In the genomic region with DNA sequence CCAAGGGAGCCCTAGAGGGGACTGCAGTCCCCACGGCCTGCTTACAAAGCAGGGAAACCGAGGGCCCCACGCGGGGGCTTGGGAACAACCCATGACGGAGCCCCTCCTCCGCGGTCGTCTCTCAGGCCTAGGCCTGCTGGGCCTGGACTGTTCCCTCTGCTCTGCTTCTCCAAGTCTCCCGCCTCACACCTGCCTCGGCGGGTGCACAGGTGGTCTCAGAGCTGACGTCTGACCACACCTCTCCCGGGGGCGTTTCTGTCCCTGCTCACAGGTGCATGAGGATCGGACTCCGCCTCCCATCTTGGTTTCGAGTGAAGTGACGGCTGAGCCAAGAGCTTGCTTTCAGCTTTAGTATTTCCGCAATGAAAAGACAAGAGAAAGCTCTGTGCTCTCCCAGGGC, we compare ENCODE assay signal across 18 cellular contexts.
A peak's percentile ranks its signal among the peaks of the same experiment; 100 is the strongest.
DNase-seq lines count a peak whose midpoint lies in the region; ATAC-seq and TF ChIP-seq lines count a peak whose summit lies in the region.
"Had no signal": no experiment of that assay in that cellular context is flagged by ENCODE, and none has a peak within 500 bp of the region (broad histone marks: within the 10 kb centered on the region; RNA-seq: fewer than 3 reads in every experiment).

No MANE protein-coding gene starts in this region.

- intact Hi-C loops in heart right ventricle (cut with DNase I), result no loop called here

- no peaks in the 10 kb centered on the region for H3K79me2 ChIP-seq in neural progenitor cell (ENCODE audit: low read depth)

- H3K36me3 Mint-ChIP-seq in central memory CD8-positive, alpha-beta T cell (ENCODE audit: insufficient read depth), result peaks cover 1% of the 10 kb centered on the region
- H3K36me3 Mint-ChIP-seq in neural progenitor cell, result no peaks in the 10 kb centered on the region
- H3K36me3 Mint-ChIP-seq: naive B cell had no signal

- H3K9ac ChIP-seq in neural progenitor cell, result no peak overlapping the region
- H3K9ac ChIP-seq: GM23248 had no signal

- TF ChIP-seq POLR2A in upper lobe of left lung (IDR thresholded peaks at IDR 0.05), result no peak

- WGBS in heart right ventricle, 2 donors, result 81 to 85% methylated on average over 19 of the region's 19 CpGs
- WGBS in upper lobe of left lung, 2 donors, result 84% methylated on average over 11 to 19 of the region's 19 CpGs

- H3K36me3 ChIP-seq in right atrium auricular region (no peaks in the 10 kb centered on the region), heart right ventricle (no peaks in the 10 kb centered on the region), neural progenitor cell (no peaks in the 10 kb centered on the region), upper lobe of left lung (no peaks in the 10 kb centered on the region)
- H3K36me3 ChIP-seq: vagina had no signal

- no peaks in the 10 kb centered on the region for H4K20me1 ChIP-seq in neural progenitor cell (ENCODE audit: low read depth)

- H3K27ac ChIP-seq in right atrium auricular region, result no peak overlapping the region
- H3K27ac ChIP-seq in heart right ventricle, result no peak overlapping the region
- H3K27ac ChIP-seq in neural progenitor cell, result no peak overlapping the region
- H3K27ac ChIP-seq in upper lobe of left lung, result no peak overlapping the region
- H3K27ac ChIP-seq: GM23248, PC-9, psoas muscle, vagina had no signal

- no peak overlapping the region for H3K4me3 ChIP-seq in right atrium auricular region
- H3K4me3 ChIP-seq in heart right ventricle, result no peak overlapping the region
- no peak overlapping the region for H3K4me3 ChIP-seq in neural progenitor cell
- H3K4me3 ChIP-seq in upper lobe of left lung, result no peak overlapping the region
- H3K4me3 ChIP-seq: GM23248, PC-9, psoas muscle, vagina had no signal

- H3K4me3 Mint-ChIP-seq in central memory CD8-positive, alpha-beta T cell, result no peak overlapping the region
- H3K4me3 Mint-ChIP-seq in neural progenitor cell, result no peak overlapping the region
- H3K4me3 Mint-ChIP-seq in stimulated activated naive CD8-positive, alpha-beta T cell treated with anti-CD3 and anti-CD28 coated beads, Interleukin-15, amount 100 ng/mL, for 72 hours, result no peak overlapping the region
- H3K4me3 Mint-ChIP-seq: naive B cell had no signal

- H3K4me1 Mint-ChIP-seq in central memory CD8-positive, alpha-beta T cell, result no peaks in the 10 kb centered on the region
- H3K4me1 Mint-ChIP-seq in neural progenitor cell, result peaks cover 10% of the 10 kb centered on the region
- H3K4me1 Mint-ChIP-seq in stimulated activated naive CD8-positive, alpha-beta T cell treated with anti-CD3 and anti-CD28 coated beads, Interleukin-15, amount 100 ng/mL, for 72 hours, result peaks cover 8% of the 10 kb centered on the region
- H3K4me1 Mint-ChIP-seq: naive B cell had no signal

- no peak overlapping the region for H3K4me2 ChIP-seq in neural progenitor cell
- H3K4me2 ChIP-seq: PC-9 had no signal

- H3K9me3 ChIP-seq in right atrium auricular region (no peaks in the 10 kb centered on the region), heart right ventricle (no peaks in the 10 kb centered on the region), neural progenitor cell (ENCODE audit: low read depth) (no peaks in the 10 kb centered on the region), upper lobe of left lung (no peaks in the 10 kb centered on the region)
- H3K9me3 ChIP-seq: psoas muscle, vagina had no signal

- H3K9me3 Mint-ChIP-seq in central memory CD8-positive, alpha-beta T cell, result no peaks in the 10 kb centered on the region
- peaks cover 8% of the 10 kb centered on the region for H3K9me3 Mint-ChIP-seq in neural progenitor cell
- no peaks in the 10 kb centered on the region for H3K9me3 Mint-ChIP-seq in stimulated activated naive CD8-positive, alpha-beta T cell treated with anti-CD3 and anti-CD28 coated beads, Interleukin-15, amount 100 ng/mL, for 72 hours
- H3K9me3 Mint-ChIP-seq: naive B cell had no signal

- ATAC-seq in heart right ventricle (no peak), upper lobe of left lung (ENCODE audit: low FRiP score in 2 of 2) (no peak), GM21717 (IDR thresholded peaks at IDR 0.05; ENCODE audit: unreplicated experiment) (no peak)
- no peak for ATAC-seq in central memory CD8-positive, alpha-beta T cell (replicated peaks; ENCODE audit: extremely low read depth, poor library complexity, severe bottlenecking)
- no peak for ATAC-seq in stimulated activated naive CD8-positive, alpha-beta T cell treated with anti-CD3 and anti-CD28 coated beads, Interleukin-15, amount 100 ng/mL, for 72 hours
- ATAC-seq: psoas muscle had no signal

- DNase-seq in right atrium auricular region (ENCODE audit: low spot score) (peak; percentile 23), heart right ventricle (no peak), neural progenitor cell (ENCODE audit: low spot score) (peak; percentile 1), upper lobe of left lung (peak; percentile 14 to 40), nucleus accumbens (lab: John Stamatoyannopoulos, UW) (no peak)
- peak; percentile 6 for DNase-seq in central memory CD8-positive, alpha-beta T cell (ENCODE audit: low spot score in 2 of 2)
- no peak for DNase-seq in stimulated activated naive CD8-positive, alpha-beta T cell treated with anti-CD3 and anti-CD28 coated beads, Interleukin-15, amount 100 ng/mL, for 72 hours
- DNase-seq: effector CD4-positive, alpha-beta T cell; GM23248; naive B cell; NCI-H1417; NCI-H2171; NCI-H774; psoas muscle; stimulated activated naive CD4-positive, alpha-beta T cell had no signal

- H3F3A ChIP-seq in neural progenitor cell (ENCODE audit: low read depth), result no peaks in the 10 kb centered on the region

- peaks cover 82% of the 10 kb centered on the region for H3K27me3 Mint-ChIP-seq in central memory CD8-positive, alpha-beta T cell
- H3K27me3 Mint-ChIP-seq in neural progenitor cell (ENCODE audit: insufficient read depth, low read depth), result peaks cover 11% of the 10 kb centered on the region
- peaks cover 72% of the 10 kb centered on the region for H3K27me3 Mint-ChIP-seq in stimulated activated naive CD8-positive, alpha-beta T cell treated with anti-CD3 and anti-CD28 coated beads, Interleukin-15, amount 100 ng/mL, for 72 hours

- TF ChIP-seq CTCF in right atrium auricular region (IDR thresholded peaks at IDR 0.05) (no peak), heart right ventricle (IDR thresholded peaks at IDR 0.05) (no peak), neural progenitor cell (IDR thresholded peaks at IDR 0.05) (no peak), upper lobe of left lung (IDR thresholded peaks at IDR 0.05) (no peak)

- TF ChIP-seq EP300 in upper lobe of left lung (IDR thresholded peaks at IDR 0.05), result no peak

- H3K27me3 ChIP-seq in right atrium auricular region, result no peaks in the 10 kb centered on the region
- H3K27me3 ChIP-seq in heart right ventricle, result peaks cover 0 to 34% (median 18%) of the 10 kb centered on the region in 7 donors
- H3K27me3 ChIP-seq in neural progenitor cell, result peaks cover 21% of the 10 kb centered on the region
- no peaks in the 10 kb centered on the region for H3K27me3 ChIP-seq in upper lobe of left lung
- H3K27me3 ChIP-seq: vagina had no signal

- H3K4me1 ChIP-seq in right atrium auricular region (no peaks in the 10 kb centered on the region), heart right ventricle (no peaks in the 10 kb centered on the region), neural progenitor cell (no peaks in the 10 kb centered on the region), upper lobe of left lung (no peaks in the 10 kb centered on the region)
- H3K4me1 ChIP-seq: psoas muscle, vagina had no signal

- H2AFZ ChIP-seq in neural progenitor cell (replicated peaks), result no peak overlapping the region
- H2AFZ ChIP-seq: GM23248, PC-9 had no signal

- no peak overlapping the region for H3K27ac Mint-ChIP-seq in central memory CD8-positive, alpha-beta T cell (ENCODE audit: low read depth)
- H3K27ac Mint-ChIP-seq in neural progenitor cell, result peak overlapping the region; percentile 46
- H3K27ac Mint-ChIP-seq in stimulated activated naive CD8-positive, alpha-beta T cell treated with anti-CD3 and anti-CD28 coated beads, Interleukin-15, amount 100 ng/mL, for 72 hours, result no peak overlapping the region
- H3K27ac Mint-ChIP-seq: naive B cell had no signal

Comparison
In these comparisons a context has a peak if more than half of its experiments do, and no peak if none do; other contexts are left out.
1. DNase-seq: peak in right atrium auricular region (single experiment), central memory CD8-positive, alpha-beta T cell (2 of 2), neural progenitor cell (single experiment) and upper lobe of left lung (2 of 2); none in heart right ventricle (0 of 2), nucleus accumbens (0 of 56) and stimulated activated naive CD8-positive, alpha-beta T cell treated with anti-CD3 and anti-CD28 coated beads, Interleukin-15, amount 100 ng/mL, for 72 hours (0 of 2).